ENCODE assay signal across 10 cellular contexts in the genomic region with DNA sequence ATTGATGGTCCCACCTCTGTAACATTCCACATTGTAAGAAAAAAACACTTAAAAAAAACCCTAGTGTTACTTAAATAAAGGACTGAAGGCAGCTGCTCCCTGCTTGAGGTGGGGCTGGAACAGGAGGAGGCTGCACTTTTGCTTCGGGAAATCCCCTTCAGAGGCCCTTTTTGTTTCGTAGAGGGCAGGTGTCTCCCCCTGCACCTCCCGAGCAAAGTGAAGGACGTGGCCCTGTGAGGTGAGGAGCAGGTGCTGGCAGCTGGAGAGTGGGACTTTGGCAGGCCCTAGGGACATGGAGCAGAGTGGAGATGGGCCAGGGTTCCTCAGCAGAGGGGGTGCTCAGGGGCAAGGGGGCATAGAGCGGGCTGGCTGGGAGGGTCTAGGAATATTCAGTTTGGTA. TPM values are rescaled to one million over a fixed set of nuclear protein-coding genes. Genes with fewer than 3 reads are reported as not detected.
DNase-seq lines count a peak whose midpoint lies in the region; ATAC-seq, FAIRE-seq and TF ChIP-seq lines count a peak whose summit lies in the region.
"Had no signal": no experiment of that assay in that cellular context is flagged by ENCODE, and none has a peak within 500 bp of the region (broad histone marks: within the 10 kb centered on the region; RNA-seq: fewer than 3 reads in every experiment).

No MANE protein-coding gene starts in this region.

- no peaks in the 10 kb centered on the region for H3K27me3 ChIP-seq in bronchial epithelial cell (ENCODE audit: control insufficient read depth, insufficient read depth, low read length)

- H3K36me3 ChIP-seq in bronchial epithelial cell (ENCODE audit: control insufficient read depth, insufficient read depth, low read length): no peaks in the 10 kb centered on the region

- ATAC-seq in GM21381 (IDR thresholded peaks at IDR 0.05; ENCODE audit: unreplicated experiment): no peak

- H3K4me3 ChIP-seq in GM12865 (ENCODE audit: low read depth, low read length): peak overlapping the region; percentile 40
- H3K4me3 ChIP-seq in bronchial epithelial cell (ENCODE audit: low read depth, low read length): no peak overlapping the region

- no peak for FAIRE-seq in bronchial epithelial cell (lab: Jason Lieb, UNC)
- FAIRE-seq: endothelial cell of umbilical vein had no signal

- DNase-seq in GM12865 (ENCODE audit: low read depth) (peak; percentile 72), GM20000 (ENCODE audit: low spot score) (peak; percentile 81), NAMALWA (ENCODE audit: low spot score) (peak; percentile 22), bronchial epithelial cell (ENCODE audit: low read depth) (peak; percentile 8), ecto neural progenitor cell (ENCODE audit: low spot score) (no peak), NCI-H1694 treated with DMSO at 0.1 percent for 48 hours (lab: John Stamatoyannopoulos, UW) (no peak), NCI-H524 (lab: John Stamatoyannopoulos, UW) (no peak)
- DNase-seq: kidney glomerular epithelial cell had no signal

- TF ChIP-seq CTCF in GM12865 (IDR thresholded peaks at IDR 0.05; ENCODE audit: insufficient read depth, low read depth, low read length, missing control alignments) (no peak), GM20000 (IDR thresholded peaks at IDR 0.05; ENCODE audit: extremely low read depth, missing control alignments) (no peak), bronchial epithelial cell (IDR thresholded peaks at IDR 0.05; ENCODE audit: insufficient read depth, low read length, severe bottlenecking) (no peak)

RNA-seq across cellular contexts. Expression of gene WNT4, which starts 33.4 kb away (rescaled TPM):
- 1.1 and 22.1 TPM in 2 replicates for total RNA-seq in bronchial epithelial cell
- total RNA-seq: endothelial cell of umbilical vein had no signal

Comparison
In these comparisons a context has a peak if more than half of its experiments do, and no peak if none do; other contexts are left out.
1. DNase-seq: peak in GM12865 (single experiment), GM20000 (single experiment), NAMALWA (single experiment) and bronchial epithelial cell (single experiment); none in ecto neural progenitor cell (single experiment), NCI-H1694 treated with DMSO at 0.1 percent for 48 hours (single experiment) and NCI-H524 (0 of 2).